In genomic region chr11:46658259-46658658, GRCh38 we compare ENCODE assay signal across 14 cellular contexts. TPM values are rescaled to one million over a fixed set of nuclear protein-coding genes. Genes with fewer than 3 reads are reported as not detected.
A peak's percentile ranks its signal among the peaks of the same experiment; 100 is the strongest.
DNase-seq lines count a peak whose midpoint lies in the region; ATAC-seq and TF ChIP-seq lines count a peak whose summit lies in the region.
"Had no signal": no experiment of that assay in that cellular context is flagged by ENCODE, and none has a peak within 500 bp of the region (broad histone marks: within the 10 kb centered on the region; RNA-seq: fewer than 3 reads in every experiment).

No MANE protein-coding gene starts in this region.

- no peak overlapping the region for H3K9ac ChIP-seq in skeletal muscle tissue (ENCODE audit: low read depth in 1 of 3, low read length in 3 of 3)

- H3K9me3 ChIP-seq in gastroesophageal sphincter (no peaks in the 10 kb centered on the region), skeletal muscle tissue (ENCODE audit: control insufficient read depth in 3 of 3, low read length in 3 of 3) (no peaks in the 10 kb centered on the region)
- H3K9me3 ChIP-seq: stomach had no signal

- no peaks in the 10 kb centered on the region for H3K4me1 Mint-ChIP-seq in WTC11
- H3K4me1 Mint-ChIP-seq: activated naive CD8-positive, alpha-beta T cell treated with anti-CD3 and anti-CD28 coated beads, Interleukin-2, amount 50 U/mL, for 24 hours had no signal

- H3K36me3 ChIP-seq in gastroesophageal sphincter (peaks cover 0 to 99% of the 10 kb centered on the region in 2 donors), skeletal muscle tissue (ENCODE audit: control insufficient read depth in 3 of 3, insufficient read depth in 3 of 3, low read length in 3 of 3) (peaks cover 29 to 60% (median 54%) of the 10 kb centered on the region in 3 donors)

- POLR2A ChIA-PET in WTC11 (lab: Charles Lee): no interaction called here

- DNase-seq in GM04504 (ENCODE audit: low read depth) (peak; percentile 71), WTC11 (ENCODE audit: low spot score) (no peak), NCI-H2029 (lab: John Stamatoyannopoulos, UW) (no peak), iPS-NIHi11 (ENCODE audit: low spot score) (no peak)
- DNase-seq: activated CD8-positive, alpha-beta memory T cell treated with anti-CD3 and anti-CD28 coated beads, Interleukin-2, amount 10 ng/mL, durations not matched to agents 7 days and 5 days; activated naive CD8-positive, alpha-beta T cell treated with anti-CD3 and anti-CD28 coated beads, Interleukin-2, amount 50 U/mL, for 24 hours; effector memory CD8-positive, alpha-beta T cell; NCI-H446 treated with DMSO at 0.1 percent for 48 hours; stomach had no signal

- H3K4me1 ChIP-seq in gastroesophageal sphincter (peaks cover 0 to under 1% (median 0%) of the 10 kb centered on the region in 3 donors), skeletal muscle tissue (ENCODE audit: control insufficient read depth in 3 of 3, insufficient read depth in 3 of 3, low read length in 3 of 3) (no peaks in the 10 kb centered on the region)
- H3K4me1 ChIP-seq: stomach had no signal

- no peaks in the 10 kb centered on the region for H3K27me3 Mint-ChIP-seq in WTC11 (ENCODE audit: low read depth)
- H3K27me3 Mint-ChIP-seq: activated CD8-positive, alpha-beta memory T cell treated with anti-CD3 and anti-CD28 coated beads, Interleukin-2, amount 10 ng/mL, durations not matched to agents 7 days and 5 days; activated naive CD8-positive, alpha-beta T cell treated with anti-CD3 and anti-CD28 coated beads, Interleukin-2, amount 50 U/mL, for 24 hours; effector memory CD8-positive, alpha-beta T cell had no signal

- H3K4me3 ChIP-seq in gastroesophageal sphincter (no peak overlapping the region), skeletal muscle tissue (ENCODE audit: low read length in 3 of 3) (no peak overlapping the region)
- H3K4me3 ChIP-seq: stomach had no signal

- peaks cover 50% of the 10 kb centered on the region for H3K36me3 Mint-ChIP-seq in WTC11

- H3K9me3 Mint-ChIP-seq in WTC11: no peaks in the 10 kb centered on the region
- H3K9me3 Mint-ChIP-seq: activated naive CD8-positive, alpha-beta T cell treated with anti-CD3 and anti-CD28 coated beads, Interleukin-2, amount 50 U/mL, for 24 hours; effector memory CD8-positive, alpha-beta T cell had no signal

- no peak for ATAC-seq in WTC11
- peak; percentile 84 for ATAC-seq in gastroesophageal sphincter
- no peak for ATAC-seq in HG03457 (IDR thresholded peaks at IDR 0.05; ENCODE audit: unreplicated experiment)
- no peak for ATAC-seq in GM18909 (IDR thresholded peaks at IDR 0.05; ENCODE audit: poor library complexity, unreplicated experiment)
- ATAC-seq: activated CD8-positive, alpha-beta memory T cell treated with anti-CD3 and anti-CD28 coated beads, Interleukin-2, amount 10 ng/mL, durations not matched to agents 7 days and 5 days; activated naive CD8-positive, alpha-beta T cell treated with anti-CD3 and anti-CD28 coated beads, Interleukin-2, amount 50 U/mL, for 24 hours; effector memory CD8-positive, alpha-beta T cell had no signal

- H3K27ac ChIP-seq in gastroesophageal sphincter: peak overlapping the region in 2 of 4 donors; percentile 2 to 12
- H3K27ac ChIP-seq in skeletal muscle tissue (ENCODE audit: low read depth, low read length): peak overlapping the region; percentile 13
- H3K27ac ChIP-seq: RWPE1, stomach had no signal

- no peak for TF ChIP-seq EP300 in gastroesophageal sphincter (IDR thresholded peaks at IDR 0.05)

- no peak for TF ChIP-seq CTCF in WTC11 (IDR thresholded peaks at IDR 0.05)
- no peak for TF ChIP-seq CTCF in gastroesophageal sphincter (IDR thresholded peaks at IDR 0.05)

- H3K27me3 ChIP-seq in gastroesophageal sphincter (no peaks in the 10 kb centered on the region), skeletal muscle tissue (ENCODE audit: control insufficient read depth in 3 of 3, insufficient read depth in 3 of 3, low read length in 3 of 3) (no peaks in the 10 kb centered on the region)
- H3K27me3 ChIP-seq: stomach had no signal

- CTCF ChIA-PET in WTC11 (lab: Charles Lee): no interaction called here

- WGBS in gastroesophageal sphincter (ENCODE audit: low coverage in 1 of 2), 2 donors: 67 to 89% methylated on average over 2 to 4 of the region's 4 CpGs

- TF ChIP-seq POLR2A in gastroesophageal sphincter (IDR thresholded peaks at IDR 0.05): no peak

- H3K27ac Mint-ChIP-seq in WTC11: peak overlapping the region; percentile 53
- H3K27ac Mint-ChIP-seq: activated CD8-positive, alpha-beta memory T cell treated with anti-CD3 and anti-CD28 coated beads, Interleukin-2, amount 10 ng/mL, durations not matched to agents 7 days and 5 days; activated naive CD8-positive, alpha-beta T cell treated with anti-CD3 and anti-CD28 coated beads, Interleukin-2, amount 50 U/mL, for 24 hours had no signal

- no peak overlapping the region for H3K4me3 Mint-ChIP-seq in WTC11
- H3K4me3 Mint-ChIP-seq: activated CD8-positive, alpha-beta memory T cell treated with anti-CD3 and anti-CD28 coated beads, Interleukin-2, amount 10 ng/mL, durations not matched to agents 7 days and 5 days; activated naive CD8-positive, alpha-beta T cell treated with anti-CD3 and anti-CD28 coated beads, Interleukin-2, amount 50 U/mL, for 24 hours; effector memory CD8-positive, alpha-beta T cell had no signal

TF ChIP-seq in WTC11, 78 proteins besides CTCF, POLR2A, EP300 and RAD21 (continues in another document):
- TF ChIP-seq STAT6 (CRISPR knock-in tag; conservative IDR thresholded peaks at IDR 0.05; ENCODE audit: low read depth): no peak
- TF ChIP-seq TP53 (CRISPR knock-in tag; IDR thresholded peaks at IDR 0.05): no peak
- TF ChIP-seq IRF1 (CRISPR knock-in tag; IDR thresholded peaks at IDR 0.05): no peak
- TF ChIP-seq ELF4 (CRISPR knock-in tag; IDR thresholded peaks at IDR 0.05; ENCODE audit: low read depth): no peak
- no peak for TF ChIP-seq CREB1 (CRISPR knock-in tag; IDR thresholded peaks at IDR 0.05)
- TF ChIP-seq ZSCAN18 (CRISPR knock-in tag; IDR thresholded peaks at IDR 0.05): no peak
- TF ChIP-seq ATF3 (CRISPR knock-in tag; conservative IDR thresholded peaks at IDR 0.05): no peak
- no peak for TF ChIP-seq KAT7 (CRISPR knock-in tag; IDR thresholded peaks at IDR 0.05; ENCODE audit: borderline replicate concordance)
- no peak for TF ChIP-seq ESRRA (CRISPR knock-in tag; IDR thresholded peaks at IDR 0.05; ENCODE audit: borderline replicate concordance)
- TF ChIP-seq ZBTB21 (CRISPR knock-in tag; IDR thresholded peaks at IDR 0.05; ENCODE audit: borderline replicate concordance): no peak
- no peak for TF ChIP-seq ZNF671 (CRISPR knock-in tag; IDR thresholded peaks at IDR 0.05)
- no peak for TF ChIP-seq FOXK1 (CRISPR knock-in tag; IDR thresholded peaks at IDR 0.05)

RNA-seq across cellular contexts. Expression of gene ATG13, which starts 40.9 kb away (rescaled TPM):
- total RNA-seq in WTC11 (2021) (73.4 to 85.4 TPM (median 81.7 TPM) in 3 replicates), gastroesophageal sphincter (10 to 100 TPM; 47.8 to 81.1 (median 69.5) TPM), skeletal muscle tissue (30.8 TPM)

RNA-seq across cellular contexts. Expression of gene HARBI1, which starts 41.2 kb away (rescaled TPM):
- 4.4 to 5.6 TPM (median 5.2 TPM) in 3 replicates for total RNA-seq in WTC11 (2021)
- total RNA-seq in gastroesophageal sphincter: 1 to 10 TPM; 1.9 to 4.2 (median 2.5) TPM
- 4.7 TPM for total RNA-seq in skeletal muscle tissue

RNA-seq across cellular contexts. Expression of gene ARHGAP1, which starts 42.2 kb away (rescaled TPM):
- total RNA-seq in WTC11 (2021) (45.1 to 53.0 TPM (median 45.9 TPM) in 3 replicates), gastroesophageal sphincter (100 to 1,000 TPM in 1 of 4 donors, 10 to 100 TPM in 3; 57.3 to 105 (median 64.0) TPM), skeletal muscle tissue (19.8 TPM)

RNA-seq across cellular contexts. Expression of gene ZNF408, which starts 42.6 kb away (rescaled TPM):
- total RNA-seq in WTC11 (2021): 13.3 to 16.0 TPM (median 15.2 TPM) in 3 replicates
- 10 to 100 TPM in 3 of 4 donors, 1 to 10 TPM in 1; 4.7 to 14.2 (median 10.4) TPM for total RNA-seq in gastroesophageal sphincter
- total RNA-seq in skeletal muscle tissue: 5.7 TPM
